In genomic region chr9:98808411-98808815, GRCh38 we compare ENCODE assay signal across 8 cellular contexts. TPM values are rescaled to one million over a fixed set of nuclear protein-coding genes. Genes with fewer than 3 reads are reported as not detected.
A peak's percentile ranks its signal among the peaks of the same experiment; 100 is the strongest.
DNase-seq lines count a peak whose midpoint lies in the region; ATAC-seq and TF ChIP-seq lines count a peak whose summit lies in the region.

No MANE protein-coding gene starts in this region.

- peak overlapping the region in 1 of 6 donors; percentile 37 for H3K27ac Mint-ChIP-seq in naive B cell

- peaks cover 17 to 25% (median 23%) of the 10 kb centered on the region in 3 donors for H3K4me1 Mint-ChIP-seq in naive B cell

- no peak for TF ChIP-seq CTCF in MM.1S (IDR thresholded peaks at IDR 0.05; ENCODE audit: low read length)

- H3K36me3 ChIP-seq in MM.1S (replicated peaks; ENCODE audit: insufficient read depth, low read length): no peaks in the 10 kb centered on the region

- no peak for ATAC-seq in naive B cell (ENCODE audit: low read depth in 2 of 2)
- ATAC-seq in HG02852 (IDR thresholded peaks at IDR 0.05; ENCODE audit: unreplicated experiment): no peak
- ATAC-seq in GM21717 (IDR thresholded peaks at IDR 0.05; ENCODE audit: unreplicated experiment): no peak
- ATAC-seq in GM21367 (IDR thresholded peaks at IDR 0.05; ENCODE audit: unreplicated experiment): no peak

- H3K27me3 Mint-ChIP-seq in naive B cell: peaks cover 18 to 45% (median 37%) of the 10 kb centered on the region in 3 donors

- peak overlapping the region; percentile 75; the same call in 1 of the 2 replicates for H2AFZ ChIP-seq in MM.1S (ENCODE audit: low read length)

- no peaks in the 10 kb centered on the region for H3K9me2 ChIP-seq in MM.1S (replicated peaks; ENCODE audit: insufficient read depth, low read length)

- no peaks in the 10 kb centered on the region for H3K79me2 ChIP-seq in MM.1S (ENCODE audit: low read length)

- no peaks in the 10 kb centered on the region for H3F3A ChIP-seq in MM.1S (ENCODE audit: insufficient read depth, low read length)

- peak overlapping the region; percentile 84 to 95 (median 88) for H3K4me3 Mint-ChIP-seq in naive B cell

- H3K4me3 ChIP-seq in MM.1S (ENCODE audit: low read length): peak overlapping the region; percentile 66; the same call in 1 of the 2 replicates

- DNase-seq in COLO668 (lab: John Stamatoyannopoulos, UW; ENCODE audit: unreplicated experiment): peak; percentile 68
- DNase-seq in MM.1S: no peak
- peak; percentile 49 for DNase-seq in cerebellar cortex (ENCODE audit: low spot score)
- no peak for DNase-seq in naive B cell
- no peak for DNase-seq in NK-92 treated with Interleukin-12 subunit alpha and Interleukin-12 subunit beta, amount 100 ng/mL, for 24 hours (lab: John Stamatoyannopoulos, UW)

- no peaks in the 10 kb centered on the region for H3K9me3 Mint-ChIP-seq in naive B cell

- H3K27me3 ChIP-seq in MM.1S (replicated peaks; ENCODE audit: insufficient read depth, low read length): no peaks in the 10 kb centered on the region

- peak overlapping the region; percentile 80; the same call in 1 of the 2 replicates for H3K4me2 ChIP-seq in MM.1S (ENCODE audit: low read depth, low read length)

- H3K27ac ChIP-seq in MM.1S (ENCODE audit: low read length): no peak overlapping the region

- H3K9me3 ChIP-seq in MM.1S (replicated peaks; ENCODE audit: insufficient read depth, low read length): no peaks in the 10 kb centered on the region

- no peak overlapping the region for H3K9ac ChIP-seq in MM.1S (ENCODE audit: low read length)

- H3K36me3 Mint-ChIP-seq in naive B cell: no peaks in the 10 kb centered on the region

- no peaks in the 10 kb centered on the region for H4K20me1 ChIP-seq in MM.1S (ENCODE audit: insufficient read depth, low read length)

- no peaks in the 10 kb centered on the region for H3K4me1 ChIP-seq in MM.1S (ENCODE audit: low read length)

RNA-seq across cellular contexts. Expression of gene GALNT12, which starts 0.9 kb away (rescaled TPM):
- 1 to 10 TPM in 1 of 6 donors, under 1 TPM in 4, not detected in 1; 0.53 to 2.2 (median 0.78) TPM for polyA plus RNA-seq in naive B cell (ENCODE audit: low read depth in 6 of 6)

RNA-seq across cellular contexts. Expression of gene ANKS6, which starts 12.1 kb away (rescaled TPM):
- polyA plus RNA-seq in naive B cell (ENCODE audit: low read depth in 6 of 6): 1 to 10 TPM; 2.0 to 8.5 (median 4.0) TPM

Comparison
In these comparisons a context has a peak if more than half of its experiments do, and no peak if none do; other contexts are left out.
1. DNase-seq: peak in COLO668 (single experiment) and cerebellar cortex (single experiment); none in MM.1S (single experiment), naive B cell (single experiment) and NK-92 treated with Interleukin-12 subunit alpha and Interleukin-12 subunit beta, amount 100 ng/mL, for 24 hours (single experiment).